In the genomic region with DNA sequence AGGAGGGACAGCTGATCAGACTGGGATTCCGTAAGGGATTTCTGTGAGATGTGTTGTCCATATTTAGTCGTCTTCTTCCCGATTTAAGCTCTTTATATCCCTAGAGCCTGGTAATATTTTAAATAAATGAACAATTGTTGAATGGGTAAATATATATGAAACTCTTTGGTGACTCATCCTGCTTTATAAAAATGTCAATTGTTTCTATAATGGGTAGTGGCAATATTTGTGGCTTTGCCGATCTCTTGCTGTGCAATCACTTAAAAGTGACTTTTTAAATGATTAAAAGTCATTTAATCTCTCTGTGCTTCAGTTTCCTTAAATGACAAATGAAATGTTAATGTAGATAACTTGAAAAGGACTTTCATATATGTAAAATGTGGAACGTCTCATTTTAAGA, we compare ENCODE assay signal across 30 cellular contexts.
"Had no signal": no experiment of that assay in that cellular context is flagged by ENCODE, and none has a peak within 500 bp of the region (broad histone marks: within the 10 kb centered on the region; RNA-seq: fewer than 3 reads in every experiment).

No MANE protein-coding gene starts in this region.

- H3K36me3 ChIP-seq: ascending aorta, cardiac muscle cell had no signal

- ATAC-seq: activated CD8-positive, alpha-beta memory T cell treated with anti-CD3 and anti-CD28 coated beads, Interleukin-2, amount 10 ng/mL, durations not matched to agents 7 days and 5 days; activated CD8-positive, alpha-beta T cell treated with anti-CD3 and anti-CD28 coated beads for 36 hours; activated naive CD8-positive, alpha-beta T cell treated with anti-CD3 and anti-CD28 coated beads, Interleukin-2, amount 50 U/mL, for 24 hours had no signal

- H3K4me1 ChIP-seq: ascending aorta had no signal

- H3K9me3 ChIP-seq: ascending aorta had no signal

- DNase-seq: activated B cell treated with CpG ODN at 0.5 μM for 24 hours; activated CD4-positive, alpha-beta memory T cell treated with anti-CD3 and anti-CD28 coated beads for 36 hours; activated CD4-positive, alpha-beta T cell treated with anti-CD3 and anti-CD28 coated beads for 4 hours; activated CD4-positive, alpha-beta T cell treated with anti-CD3 and anti-CD28 coated beads, Interleukin-2, amount 10 ng/mL, durations not matched to agents 24 days and 14 days; activated CD4-positive, alpha-beta T cell treated with anti-CD3 and anti-CD28 coated beads, Interleukin-2, amount 50 U/mL, for 1 hour; activated CD4-positive, alpha-beta T cell treated with anti-CD3 and anti-CD28 coated beads, Interleukin-2, amount 50 U/mL, for 4 hours; activated CD4-positive, CD25-positive, alpha-beta regulatory T cell treated with anti-CD3 and anti-CD28 coated beads, Interleukin-2, amount 50 U/mL, for 72 hours; activated CD8-positive, alpha-beta memory T cell treated with anti-CD3 and anti-CD28 coated beads for 24 hours; activated CD8-positive, alpha-beta memory T cell treated with anti-CD3 and anti-CD28 coated beads, Interleukin-2, amount 10 ng/mL, durations not matched to agents 7 days and 5 days; activated CD8-positive, alpha-beta memory T cell treated with anti-CD3 and anti-CD28 coated beads, Interleukin-2, amount 50 U/mL, for 48 hours; activated CD8-positive, alpha-beta T cell treated with anti-CD3 and anti-CD28 coated beads for 36 hours; activated effector memory CD4-positive, alpha-beta T cell treated with Interleukin-2 at 50 U/mL for 16 hours; activated gamma-delta T cell; activated naive CD4-positive, alpha-beta T cell treated with anti-CD3 and anti-CD28 coated beads, Interleukin-2, amount 10 ng/mL, durations not matched to agents 7 days and 5 days; activated naive CD4-positive, alpha-beta T cell treated with Interleukin-2 at 50 U/mL for 16 hours; activated naive CD8-positive, alpha-beta T cell treated with anti-CD3 and anti-CD28 coated beads, Interleukin-2, amount 10 ng/mL, durations not matched to agents 7 days and 5 days; activated naive CD8-positive, alpha-beta T cell treated with anti-CD3 and anti-CD28 coated beads, Interleukin-2, amount 50 U/mL, for 24 hours; activated T-cell treated with anti-CD3 and anti-CD28 coated beads, Interleukin-2, amount 50 U/mL, for 24 hours; activated T-cell treated with anti-CD3 and anti-CD28 coated beads, Interleukin-2, amount 50 U/mL, for 48 hours; amygdala; anterior cingulate cortex; caudate nucleus; cerebellar nuclear complex; T-helper 2 cell; T-helper 9 cell had no signal

- FAIRE-seq: bronchial epithelial cell, TTC549 had no signal

- H3K4me3 ChIP-seq: ascending aorta, cardiac muscle cell had no signal

- H3K27ac ChIP-seq: ascending aorta, cardiac muscle cell, VCaP had no signal
